8 cellular contexts compared by ENCODE assay signal in genomic region chr10:100969175-100970075, GRCh38. TPM values are rescaled to one million over a fixed set of nuclear protein-coding genes. Genes with fewer than 3 reads are reported as not detected.
DNase-seq lines count a peak whose midpoint lies in the region; ATAC-seq and TF ChIP-seq lines count a peak whose summit lies in the region.

A gene with protein sequence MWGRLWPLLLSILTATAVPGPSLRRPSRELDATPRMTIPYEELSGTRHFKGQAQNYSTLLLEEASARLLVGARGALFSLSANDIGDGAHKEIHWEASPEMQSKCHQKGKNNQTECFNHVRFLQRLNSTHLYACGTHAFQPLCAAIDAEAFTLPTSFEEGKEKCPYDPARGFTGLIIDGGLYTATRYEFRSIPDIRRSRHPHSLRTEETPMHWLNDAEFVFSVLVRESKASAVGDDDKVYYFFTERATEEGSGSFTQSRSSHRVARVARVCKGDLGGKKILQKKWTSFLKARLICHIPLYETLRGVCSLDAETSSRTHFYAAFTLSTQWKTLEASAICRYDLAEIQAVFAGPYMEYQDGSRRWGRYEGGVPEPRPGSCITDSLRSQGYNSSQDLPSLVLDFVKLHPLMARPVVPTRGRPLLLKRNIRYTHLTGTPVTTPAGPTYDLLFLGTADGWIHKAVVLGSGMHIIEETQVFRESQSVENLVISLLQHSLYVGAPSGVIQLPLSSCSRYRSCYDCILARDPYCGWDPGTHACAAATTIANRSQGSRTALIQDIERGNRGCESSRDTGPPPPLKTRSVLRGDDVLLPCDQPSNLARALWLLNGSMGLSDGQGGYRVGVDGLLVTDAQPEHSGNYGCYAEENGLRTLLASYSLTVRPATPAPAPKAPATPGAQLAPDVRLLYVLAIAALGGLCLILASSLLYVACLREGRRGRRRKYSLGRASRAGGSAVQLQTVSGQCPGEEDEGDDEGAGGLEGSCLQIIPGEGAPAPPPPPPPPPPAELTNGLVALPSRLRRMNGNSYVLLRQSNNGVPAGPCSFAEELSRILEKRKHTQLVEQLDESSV (plus strand): TSS chr10:100969504. CDS start chr10:100972913, 3,409 bp downstream.

- POLR2A ChIA-PET in activated B cell treated with CpG ODN at 0.5 μM for 24 hours (lab: Charles Lee), result interaction anchor here (0.6 kb wide), 1 partner anchor 22 kb away, joined by 10 read pairs; no protein-coding TSS in a partner anchor

- intact Hi-C loops in activated B cell treated with CpG ODN at 0.5 μM for 24 hours (cut with micrococcal nuclease), result loop anchor here (1.0 to 2.0 kb wide), 3 partner anchors 17 to 44 kb away; partner anchors contain the start of genes MRPL43 and TWNK

- no peaks in the 10 kb centered on the region for H3K27me3 Mint-ChIP-seq in activated B cell treated with CpG ODN at 0.5 μM for 24 hours

- ATAC-seq in activated B cell treated with CpG ODN at 0.5 μM for 24 hours (ENCODE audit: low read depth), result peak; percentile 88
- no peak for ATAC-seq in GM19455 (IDR thresholded peaks at IDR 0.05; ENCODE audit: unreplicated experiment)

- H3K4me1 Mint-ChIP-seq in activated B cell treated with CpG ODN at 0.5 μM for 24 hours, result peaks cover 11% of the 10 kb centered on the region

- no peak for TF ChIP-seq CTCF in activated B cell treated with CpG ODN at 0.5 μM for 24 hours (IDR thresholded peaks at IDR 0.05)

- CTCF ChIA-PET in activated B cell treated with CpG ODN at 0.5 μM for 24 hours (lab: Charles Lee), result interaction anchor here (1.1 kb wide), 1 partner anchor 16 kb away, joined by 4 read pairs; no protein-coding TSS in a partner anchor

- H3K36me3 Mint-ChIP-seq in activated B cell treated with CpG ODN at 0.5 μM for 24 hours (ENCODE audit: low read depth), result peaks cover 4% of the 10 kb centered on the region

- DNase-seq in NCI-H1417 (lab: John Stamatoyannopoulos, UW), result peak; percentile 7 to 63 (median 50)
- no peak for DNase-seq in NCI-H1417 treated with DMSO at 0.1 percent for 48 hours (lab: John Stamatoyannopoulos, UW)
- peak; percentile 69 for DNase-seq in HuH-7.5 (ENCODE audit: low spot score)
- peak; percentile 58 for DNase-seq in activated B cell treated with CpG ODN at 0.5 μM for 24 hours
- peak; percentile 87 for DNase-seq in ecto neural progenitor cell (ENCODE audit: low spot score)
- peak; percentile 24 for DNase-seq in medulla oblongata (ENCODE audit: extremely low spot score)
- peak in 5 of 6 experiments; percentile 29 to 64 (median 45) for DNase-seq in stimulated activated naive CD4-positive, alpha-beta T cell (lab: John Stamatoyannopoulos, UW)

- H3K27ac Mint-ChIP-seq in activated B cell treated with CpG ODN at 0.5 μM for 24 hours, result no peak within 1 kb of the TSS

- peak within 1 kb of the TSS; percentile 64 for H3K4me3 Mint-ChIP-seq in activated B cell treated with CpG ODN at 0.5 μM for 24 hours

- H3K9me3 Mint-ChIP-seq in activated B cell treated with CpG ODN at 0.5 μM for 24 hours, result no peaks in the 10 kb centered on the region

RNA-seq across cellular contexts. Expression of the gene that starts here (rescaled TPM):
- 0.60 and 0.78 TPM in 2 replicates for total RNA-seq in activated B cell treated with CpG ODN at 0.5 μM for 24 hours

Comparison
In these comparisons a context has a peak if more than half of its experiments do, and no peak if none do; other contexts are left out.
1. Peak in DNase-seq and ATAC-seq in activated B cell treated with CpG ODN at 0.5 μM for 24 hours; RNA of the gene not detected or under 1 TPM.